Comparison of ENCODE assay signal across 26 cellular contexts in genomic region chr2:233031556-233032500, GRCh38. TPM values are rescaled to one million over a fixed set of nuclear protein-coding genes. Genes with fewer than 3 reads are reported as not detected.
A peak's percentile ranks its signal among the peaks of the same experiment; 100 is the strongest.
DNase-seq lines count a peak whose midpoint lies in the region; ATAC-seq and TF ChIP-seq lines count a peak whose summit lies in the region.
"Had no signal": no experiment of that assay in that cellular context is flagged by ENCODE, and none has a peak within 500 bp of the region (broad histone marks: within the 10 kb centered on the region; RNA-seq: fewer than 3 reads in every experiment).

No MANE protein-coding gene starts in this region.

- no peak for ATAC-seq in GM19328 (IDR thresholded peaks at IDR 0.05; ENCODE audit: unreplicated experiment)
- ATAC-seq: body of pancreas, left lobe of liver had no signal

- no peak for TF ChIP-seq CTCF in nephron progenitor cell (IDR thresholded peaks at IDR 0.05)

- no peak overlapping the region for H3K27ac Mint-ChIP-seq in nephron progenitor cell

- peaks cover 19% of the 10 kb centered on the region for H3K4me1 Mint-ChIP-seq in nephron progenitor cell

- peaks cover 8% of the 10 kb centered on the region for H3K27me3 Mint-ChIP-seq in nephron progenitor cell (ENCODE audit: low read depth, poor library complexity)

- no peaks in the 10 kb centered on the region for H3K9me3 Mint-ChIP-seq in nephron progenitor cell

- H3K27ac ChIP-seq in caudate nucleus (ENCODE audit: low read depth, low read length), result peak overlapping the region; percentile 52
- H3K27ac ChIP-seq: BLaER1, body of pancreas, Peyer's patch, right atrium auricular region, SJSA1, VCaP had no signal

- H3K4me3 Mint-ChIP-seq in nephron progenitor cell, result no peak overlapping the region

- H3K36me3 Mint-ChIP-seq in nephron progenitor cell (ENCODE audit: low read depth), result no peaks in the 10 kb centered on the region

- DNase-seq in ELF-1 (ENCODE audit: low read depth, low spot score), result peak; percentile 64
- peak in 38 of 61 donors; percentile 16 to 84 (median 50) for DNase-seq in caudate nucleus (lab: John Stamatoyannopoulos, UW)
- peak; percentile 26 for DNase-seq in nephron progenitor cell
- DNase-seq in A172 (ENCODE audit: low spot score), result no peak
- DNase-seq in SIG-M5 (lab: John Stamatoyannopoulos, UW), result no peak
- DNase-seq: activated CD4-positive, alpha-beta T cell treated with anti-CD3 and anti-CD28 coated beads, Interleukin-2, amount 50 U/mL, for 4 hours; activated CD8-positive, alpha-beta memory T cell treated with anti-CD3 and anti-CD28 coated beads, Interleukin-2, amount 50 U/mL, for 48 hours; activated effector memory CD4-positive, alpha-beta T cell treated with Interleukin-2 at 50 U/mL for 16 hours; body of pancreas; Calu3; EL; NCI-H1105 treated with DMSO at 0.1 percent for 48 hours; NCI-H2081; occipital lobe; Peyer's patch; stimulated activated CD4-positive, alpha-beta T cell treated with anti-CD3 and anti-CD28 coated beads, Interleukin-15, amount 100 ng/mL, for 24 hours; T-helper 2 cell had no signal

RNA-seq across cellular contexts. Expression of gene NEU2, which starts 0.6 kb away (rescaled TPM):
- not detected in 2 replicates for total RNA-seq in A172 (2014; rRNA removed; shearing (Covaris generic))
- total RNA-seq: A673, body of pancreas, Calu3, fibroblast of lung, left lobe of liver, mononuclear cell, occipital lobe, Peyer's patch, right atrium auricular region, SJSA1 had no signal

RNA-seq across cellular contexts. Expression of gene NGEF, which starts 18.8 kb away (rescaled TPM):
- total RNA-seq in A172 (2014; rRNA removed; shearing (Covaris generic)), result 33.3 and 37.5 TPM in 2 replicates

RNA-seq across cellular contexts. Expression of gene INPP5D, which starts 28.3 kb away (rescaled TPM):
- total RNA-seq in A172 (2014; rRNA removed; shearing (Covaris generic)), result 0.84 and 0.86 TPM in 2 replicates
- total RNA-seq: Calu3 had no signal

Comparison
In these comparisons a context has a peak if more than half of its experiments do, and no peak if none do; other contexts are left out.
1. DNase-seq: peak in ELF-1 (single experiment), caudate nucleus (38 of 61) and nephron progenitor cell (single experiment); none in A172 (single experiment) and SIG-M5 (single experiment).